In the genomic region with DNA sequence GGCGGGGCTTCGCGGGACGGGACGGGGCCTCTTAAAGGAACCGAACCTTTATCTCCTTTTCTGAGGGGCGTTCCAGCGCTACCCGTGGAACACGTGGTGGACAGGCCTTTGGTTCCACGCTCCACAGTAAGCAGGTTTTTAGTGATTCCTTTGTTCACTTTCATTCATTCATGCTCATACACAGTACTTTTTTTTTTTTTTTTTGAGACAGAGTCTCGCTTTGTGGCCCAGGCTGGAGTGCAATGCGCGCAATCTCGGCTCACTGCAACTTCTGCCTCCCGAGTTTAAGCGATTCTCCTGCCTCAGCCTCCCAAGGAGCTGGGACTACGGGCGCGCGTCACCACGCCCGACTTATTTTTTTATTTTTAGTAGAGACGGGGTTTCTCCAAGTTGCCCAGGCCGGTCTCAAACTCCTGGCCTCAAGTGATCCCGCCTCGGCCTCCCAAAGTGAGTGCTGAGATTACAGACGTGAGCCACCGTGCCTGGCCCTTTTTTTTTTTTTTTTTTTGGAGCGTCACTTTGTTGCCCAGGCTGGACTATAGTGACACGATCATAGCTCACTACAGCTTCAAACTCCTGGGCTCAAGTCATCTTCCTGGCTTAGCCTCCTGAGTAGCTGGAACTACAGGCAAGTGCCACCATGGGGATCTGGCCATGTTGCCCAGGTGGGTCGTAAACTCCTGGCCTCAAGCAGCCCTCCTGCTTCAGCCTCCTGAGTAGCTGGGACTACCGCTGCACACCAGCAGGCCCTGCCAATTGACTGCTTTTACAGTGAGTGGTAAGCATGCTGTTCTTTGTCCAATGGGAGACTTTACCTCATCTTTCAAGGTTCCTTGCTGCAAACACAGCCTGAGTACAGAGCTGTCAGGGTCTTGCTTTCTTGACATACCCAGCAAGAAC, we compare ENCODE assay signal across 9 cellular contexts. TPM values are rescaled to one million over a fixed set of nuclear protein-coding genes. Genes with fewer than 3 reads are reported as not detected.
DNase-seq lines count a peak whose midpoint lies in the region; ATAC-seq and TF ChIP-seq lines count a peak whose summit lies in the region.
"Had no signal": no experiment of that assay in that cellular context is flagged by ENCODE, and none has a peak within 500 bp of the region (broad histone marks: within the 10 kb centered on the region; RNA-seq: fewer than 3 reads in every experiment).

No MANE protein-coding gene starts in this region.

- CTCF ChIA-PET in A673 (lab: Charles Lee) (interaction anchor here (0.7 to 1.4 kb wide), 6 partner anchors 20 to 1103 kb away, joined by 4 to 9 read pairs (median 5); a partner anchor contains a TSS), MCF 10A (lab: Yijun Ruan, JAX) (interaction anchor here (0.5 to 1.3 kb wide), 10 partner anchors 88 to 1414 kb away, joined by 3 to 7 read pairs (median 4); a partner anchor contains a TSS)

- H3K36me3 ChIP-seq in A673 (ENCODE audit: insufficient read depth, low read length, poor library complexity, severe bottlenecking): peaks cover 26% of the 10 kb centered on the region

- no peak for TF ChIP-seq CTCF in A673 (conservative IDR thresholded peaks at IDR 0.05; ENCODE audit: low read depth, low read length)
- no peak for TF ChIP-seq CTCF in HL-60 (IDR thresholded peaks at IDR 0.05; ENCODE audit: insufficient read depth, low read length)
- no peak for TF ChIP-seq CTCF in MCF 10A (IDR thresholded peaks at IDR 0.05; ENCODE audit: unreplicated experiment)
- TF ChIP-seq CTCF in mesothelial cell of epicardium (IDR thresholded peaks at IDR 0.05; ENCODE audit: unreplicated experiment): no peak

- peaks cover 16% of the 10 kb centered on the region for H3K36me3 Mint-ChIP-seq in MCF 10A (ENCODE audit: insufficient read depth, unreplicated experiment)
- H3K36me3 Mint-ChIP-seq in mesothelial cell of epicardium: peaks cover 3% of the 10 kb centered on the region

- DNase-seq in A673 (ENCODE audit: low spot score) (no peak), HL-60 (ENCODE audit: low read depth in 1 of 2, low spot score in 1 of 2) (no peak), MCF 10A (ENCODE audit: unreplicated experiment) (no peak), mesothelial cell of epicardium (ENCODE audit: low spot score in 2 of 2, unreplicated experiment in 2 of 2) (no peak), NCI-H1092 (lab: John Stamatoyannopoulos, UW) (no peak)
- no peak for DNase-seq in stimulated activated CD4-positive, alpha-beta T cell treated with anti-CD3 and anti-CD28 coated beads, Interleukin-12 subunit alpha, Interleukin-12 subunit beta, amount 100 ng/mL, for 4 hours
- DNase-seq in stimulated activated CD4-positive, alpha-beta T cell treated with anti-CD3 and anti-CD28 coated beads, Interleukin-4, amount 100 ng/mL, for 4 hours: no peak

- no peak overlapping the region for H3K27ac Mint-ChIP-seq in MCF 10A (ENCODE audit: low read depth, unreplicated experiment)
- peak overlapping the region; percentile 69 for H3K27ac Mint-ChIP-seq in mesothelial cell of epicardium

- H3K27me3 Mint-ChIP-seq in MCF 10A (ENCODE audit: insufficient read depth, unreplicated experiment): no peaks in the 10 kb centered on the region
- H3K27me3 Mint-ChIP-seq in mesothelial cell of epicardium (ENCODE audit: low read depth): no peaks in the 10 kb centered on the region

- POLR2A ChIA-PET in A673 (lab: Charles Lee; ENCODE audit: low non-redundant PET) (interaction anchor here (0.6 to 0.8 kb wide), 3 partner anchors 115 to 353 kb away, joined by 3 to 6 read pairs (median 4); a partner anchor contains a TSS), MCF 10A (lab: Yijun Ruan, JAX) (interaction anchor here (0.6 to 2.5 kb wide), 18 partner anchors 27 to 526 kb away, joined by 3 to 12 read pairs (median 4); a partner anchor contains a TSS)

- no peaks in the 10 kb centered on the region for H3K9me3 ChIP-seq in A673 (ENCODE audit: low read depth, low read length, poor library complexity, severe bottlenecking)

- peak overlapping the region; percentile 84 for H3K27ac ChIP-seq in A673 (ENCODE audit: low read depth, low read length, poor library complexity, severe bottlenecking)
- H3K27ac ChIP-seq in HL-60 (replicated peaks): peak overlapping the region; percentile 89

- ATAC-seq in HG02798 (IDR thresholded peaks at IDR 0.05; ENCODE audit: poor library complexity, unreplicated experiment): no peak

- BruUV-seq in A673 (replicated peaks; lab: Mats Ljungman, UMichigan) (TSS peak; percentile 68), MCF 10A (replicated peaks; lab: Mats Ljungman, UMichigan) (no TSS peak)

- intact Hi-C loops in A673 (cut with micrococcal nuclease; ENCODE audit: unreplicated experiment) (no loop called here), MCF 10A (cut with micrococcal nuclease) (loop anchor here (10.0 kb wide), 1 partner anchor 403 kb away; a partner anchor contains a TSS)

- H3K4me1 Mint-ChIP-seq in MCF 10A (ENCODE audit: insufficient read depth, unreplicated experiment) (peaks cover 12% of the 10 kb centered on the region), mesothelial cell of epicardium (peaks cover 25% of the 10 kb centered on the region)

- H3K4me1 ChIP-seq in A673 (ENCODE audit: insufficient read depth, low read length, poor library complexity, severe bottlenecking): peaks cover 25% of the 10 kb centered on the region

- H3K4me3 ChIP-seq in A673 (ENCODE audit: low read depth, low read length, poor library complexity, severe bottlenecking) (peak overlapping the region; percentile 68), HL-60 (replicated peaks; ENCODE audit: insufficient read depth, low read length) (peak overlapping the region; percentile 72)

- H3K4me3 Mint-ChIP-seq in MCF 10A (ENCODE audit: unreplicated experiment) (peak overlapping the region; percentile 84), mesothelial cell of epicardium (peak overlapping the region; percentile 86)

- H3K9me3 Mint-ChIP-seq in MCF 10A (ENCODE audit: unreplicated experiment): no peaks in the 10 kb centered on the region
- no peaks in the 10 kb centered on the region for H3K9me3 Mint-ChIP-seq in mesothelial cell of epicardium

- H3K27me3 ChIP-seq in A673 (replicated peaks; ENCODE audit: insufficient read depth, low read depth, low read length, poor library complexity) (no peaks in the 10 kb centered on the region), HL-60 (ENCODE audit: insufficient read depth, poor library complexity, severe bottlenecking) (no peaks in the 10 kb centered on the region)

RNA-seq across cellular contexts. Expression of a gene that starts 0.5 kb away (rescaled TPM):
- total RNA-seq in A673 (2021) (62.1 and 67.2 TPM in 2 replicates), MCF 10A (2022) (9.1 and 21.1 TPM in 2 replicates), mesothelial cell of epicardium (12.5 to 14.9 TPM (median 13.3 TPM) in 3 replicates)
- total RNA-seq: left lobe of liver had no signal

RNA-seq across cellular contexts. Expression of a gene that starts 20.8 kb away (rescaled TPM):
- total RNA-seq in A673 (2021): 6.6 and 8.0 TPM in 2 replicates
- 0.12 TPM in 2 replicates for total RNA-seq in MCF 10A (2022)
- 3.1 to 3.5 TPM (median 3.3 TPM) in 3 replicates for total RNA-seq in mesothelial cell of epicardium

RNA-seq across cellular contexts. Expression of a gene that starts 21.8 kb away (rescaled TPM):
- 3.6 and 4.6 TPM in 2 replicates for total RNA-seq in A673 (2021)
- total RNA-seq in MCF 10A (2022): 0.21 and 0.29 TPM in 2 replicates
- total RNA-seq in mesothelial cell of epicardium: 8.8 to 9.0 TPM (median 9.0 TPM) in 3 replicates
- total RNA-seq: left lobe of liver had no signal

RNA-seq across cellular contexts. Expression of a gene that starts 32.6 kb away (rescaled TPM):
- total RNA-seq in A673 (2021) (1.4 and 1.8 TPM in 2 replicates), MCF 10A (2022) (not detected in 2 replicates), mesothelial cell of epicardium (not detected in 3 replicates)
- total RNA-seq: left lobe of liver had no signal
